1 cellular context compared by ENCODE assay signal in the genomic region with DNA sequence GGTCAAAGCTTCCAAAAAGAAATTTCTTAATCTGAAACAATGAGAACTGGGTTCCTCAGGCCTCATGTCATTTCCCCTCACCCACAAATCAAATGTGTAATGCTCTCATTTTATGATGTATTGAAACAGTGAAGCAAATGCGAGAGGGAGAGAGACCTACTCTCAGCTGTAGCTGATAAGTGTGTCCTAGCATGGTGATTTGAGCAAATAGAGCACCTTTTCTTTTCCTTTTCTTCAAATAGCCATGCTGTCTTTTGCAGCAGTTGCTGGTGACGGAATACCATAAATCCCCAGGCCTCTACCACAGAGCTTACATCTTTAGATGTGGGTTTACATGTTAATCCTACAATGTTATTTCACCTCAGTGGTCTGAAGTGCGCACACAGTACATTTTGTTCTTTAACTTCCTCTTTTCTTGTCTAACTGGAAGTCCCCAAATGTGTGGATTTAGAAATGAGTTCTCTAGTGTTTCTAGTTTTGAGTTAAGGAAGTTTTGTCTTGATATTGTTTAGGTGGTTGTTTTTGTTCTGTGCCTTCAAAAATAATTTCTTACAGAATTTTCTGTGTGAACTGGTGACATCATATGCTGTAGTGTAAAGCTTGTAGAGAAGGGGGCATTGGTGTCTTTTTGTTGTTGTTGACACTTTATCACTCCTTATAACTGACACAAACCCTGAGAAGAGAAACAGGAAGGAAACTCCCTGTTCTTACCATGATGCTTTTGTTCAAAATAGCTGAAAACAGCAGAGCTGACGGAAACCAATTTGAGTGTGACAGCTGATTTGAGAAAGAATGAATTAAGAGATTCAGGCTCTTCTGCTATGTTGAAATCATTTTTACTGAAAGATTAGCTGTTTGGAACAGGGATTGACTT.
TF ChIP-seq lines count a peak whose summit lies in the region.

No MANE protein-coding gene starts in this region.

TF ChIP-seq in K562, 482 proteins besides CTCF, POLR2A, EP300 and RAD21 (continued from another document and continues in another):
- 0 out of 4 replicates have a peak, but pooled peaks of 1 of the 2 experiments have one; percentile 17 for TF ChIP-seq ZNF318 (IDR thresholded peaks at IDR 0.05; ENCODE audit: borderline replicate concordance in 1 of 2, low read depth in 1 of 2)
- TF ChIP-seq CEBPB (tag; IDR thresholded peaks at IDR 0.05) = peak; percentile 68; the same call in 1 of the 2 replicates
- peak; percentile 24; the same call in 1 of the 2 replicates for TF ChIP-seq L3MBTL2 (IDR thresholded peaks at IDR 0.05)
- no peak for TF ChIP-seq ZNF212 (CRISPR knock-in tag; IDR thresholded peaks at IDR 0.05)
- TF ChIP-seq OTX1 (CRISPR knock-in tag; IDR thresholded peaks at IDR 0.05) = 0 out of 2 replicates have a peak, but pooled peaks have one; percentile 21
- no peak for TF ChIP-seq CAMTA2 (CRISPR knock-in tag; conservative IDR thresholded peaks at IDR 0.05)
- TF ChIP-seq ZFP1 (CRISPR knock-in tag; IDR thresholded peaks at IDR 0.05) = no peak
- TF ChIP-seq SMARCE1 (IDR thresholded peaks at IDR 0.05) = peak; percentile 86; the same call in 1 of the 2 replicates
- no peak for TF ChIP-seq KLF1 (tag; IDR thresholded peaks at IDR 0.05)
- TF ChIP-seq ZNF444 (CRISPR knock-in tag; IDR thresholded peaks at IDR 0.05) = 0 out of 2 replicates have a peak, but pooled peaks have one; percentile 58
- no peak for TF ChIP-seq TARDBP (IDR thresholded peaks at IDR 0.05)
- peak; percentile 85 for TF ChIP-seq SMARCA4 (IDR thresholded peaks at IDR 0.05)
- peak; percentile 58; the same call in 1 of the 2 replicates for TF ChIP-seq ZNF766 (CRISPR knock-in tag; conservative IDR thresholded peaks at IDR 0.05)
- TF ChIP-seq, protein P1, sequence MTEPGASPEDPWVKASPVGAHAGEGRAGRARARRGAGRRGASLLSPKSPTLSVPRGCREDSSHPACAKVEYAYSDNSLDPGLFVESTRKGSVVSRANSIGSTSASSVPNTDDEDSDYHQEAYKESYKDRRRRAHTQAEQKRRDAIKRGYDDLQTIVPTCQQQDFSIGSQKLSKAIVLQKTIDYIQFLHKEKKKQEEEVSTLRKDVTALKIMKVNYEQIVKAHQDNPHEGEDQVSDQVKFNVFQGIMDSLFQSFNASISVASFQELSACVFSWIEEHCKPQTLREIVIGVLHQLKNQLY (CRISPR knock-in tag; conservative IDR thresholded peaks at IDR 0.05) = no peak
- TF ChIP-seq, protein P2, sequence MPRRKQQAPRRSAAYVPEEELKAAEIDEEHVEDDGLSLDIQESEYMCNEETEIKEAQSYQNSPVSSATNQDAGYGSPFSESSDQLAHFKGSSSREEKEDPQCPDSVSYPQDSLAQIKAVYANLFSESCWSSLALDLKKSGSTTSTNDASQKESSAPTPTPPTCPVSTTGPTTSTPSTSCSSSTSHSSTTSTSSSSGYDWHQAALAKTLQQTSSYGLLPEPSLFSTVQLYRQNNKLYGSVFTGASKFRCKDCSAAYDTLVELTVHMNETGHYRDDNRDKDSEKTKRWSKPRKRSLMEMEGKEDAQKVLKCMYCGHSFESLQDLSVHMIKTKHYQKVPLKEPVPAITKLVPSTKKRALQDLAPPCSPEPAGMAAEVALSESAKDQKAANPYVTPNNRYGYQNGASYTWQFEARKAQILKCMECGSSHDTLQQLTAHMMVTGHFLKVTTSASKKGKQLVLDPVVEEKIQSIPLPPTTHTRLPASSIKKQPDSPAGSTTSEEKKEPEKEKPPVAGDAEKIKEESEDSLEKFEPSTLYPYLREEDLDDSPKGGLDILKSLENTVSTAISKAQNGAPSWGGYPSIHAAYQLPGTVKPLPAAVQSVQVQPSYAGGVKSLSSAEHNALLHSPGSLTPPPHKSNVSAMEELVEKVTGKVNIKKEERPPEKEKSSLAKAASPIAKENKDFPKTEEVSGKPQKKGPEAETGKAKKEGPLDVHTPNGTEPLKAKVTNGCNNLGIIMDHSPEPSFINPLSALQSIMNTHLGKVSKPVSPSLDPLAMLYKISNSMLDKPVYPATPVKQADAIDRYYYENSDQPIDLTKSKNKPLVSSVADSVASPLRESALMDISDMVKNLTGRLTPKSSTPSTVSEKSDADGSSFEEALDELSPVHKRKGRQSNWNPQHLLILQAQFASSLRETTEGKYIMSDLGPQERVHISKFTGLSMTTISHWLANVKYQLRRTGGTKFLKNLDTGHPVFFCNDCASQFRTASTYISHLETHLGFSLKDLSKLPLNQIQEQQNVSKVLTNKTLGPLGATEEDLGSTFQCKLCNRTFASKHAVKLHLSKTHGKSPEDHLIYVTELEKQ (CRISPR knock-in tag; IDR thresholded peaks at IDR 0.05) = no peak
- no peak for TF ChIP-seq CBX8 (IDR thresholded peaks at IDR 0.05; ENCODE audit: borderline replicate concordance, extremely low read depth, low read depth, low read length, poor library complexity, severe bottlenecking)
- 0 out of 2 replicates have a peak, but pooled peaks have one; percentile 53 for TF ChIP-seq GTF2E2 (tag; IDR thresholded peaks at IDR 0.05)
- TF ChIP-seq RFX7 (CRISPR knock-in tag; IDR thresholded peaks at IDR 0.05) = no peak
- no peak for TF ChIP-seq NR2F6 (CRISPR knock-in tag; IDR thresholded peaks at IDR 0.05)
- no peak for TF ChIP-seq ZNF507 (tag; conservative IDR thresholded peaks at IDR 0.05)
- TF ChIP-seq ELF1 (tag; IDR thresholded peaks at IDR 0.05) = peak; percentile 34; the same call in 1 of the 2 replicates
- TF ChIP-seq ZKSCAN8 (CRISPR knock-in tag; IDR thresholded peaks at IDR 0.05) = peak; percentile 52; the same call in 1 of the 2 replicates
- no peak for TF ChIP-seq GTF2A2 (tag; IDR thresholded peaks at IDR 0.05)
- TF ChIP-seq, protein P3, sequence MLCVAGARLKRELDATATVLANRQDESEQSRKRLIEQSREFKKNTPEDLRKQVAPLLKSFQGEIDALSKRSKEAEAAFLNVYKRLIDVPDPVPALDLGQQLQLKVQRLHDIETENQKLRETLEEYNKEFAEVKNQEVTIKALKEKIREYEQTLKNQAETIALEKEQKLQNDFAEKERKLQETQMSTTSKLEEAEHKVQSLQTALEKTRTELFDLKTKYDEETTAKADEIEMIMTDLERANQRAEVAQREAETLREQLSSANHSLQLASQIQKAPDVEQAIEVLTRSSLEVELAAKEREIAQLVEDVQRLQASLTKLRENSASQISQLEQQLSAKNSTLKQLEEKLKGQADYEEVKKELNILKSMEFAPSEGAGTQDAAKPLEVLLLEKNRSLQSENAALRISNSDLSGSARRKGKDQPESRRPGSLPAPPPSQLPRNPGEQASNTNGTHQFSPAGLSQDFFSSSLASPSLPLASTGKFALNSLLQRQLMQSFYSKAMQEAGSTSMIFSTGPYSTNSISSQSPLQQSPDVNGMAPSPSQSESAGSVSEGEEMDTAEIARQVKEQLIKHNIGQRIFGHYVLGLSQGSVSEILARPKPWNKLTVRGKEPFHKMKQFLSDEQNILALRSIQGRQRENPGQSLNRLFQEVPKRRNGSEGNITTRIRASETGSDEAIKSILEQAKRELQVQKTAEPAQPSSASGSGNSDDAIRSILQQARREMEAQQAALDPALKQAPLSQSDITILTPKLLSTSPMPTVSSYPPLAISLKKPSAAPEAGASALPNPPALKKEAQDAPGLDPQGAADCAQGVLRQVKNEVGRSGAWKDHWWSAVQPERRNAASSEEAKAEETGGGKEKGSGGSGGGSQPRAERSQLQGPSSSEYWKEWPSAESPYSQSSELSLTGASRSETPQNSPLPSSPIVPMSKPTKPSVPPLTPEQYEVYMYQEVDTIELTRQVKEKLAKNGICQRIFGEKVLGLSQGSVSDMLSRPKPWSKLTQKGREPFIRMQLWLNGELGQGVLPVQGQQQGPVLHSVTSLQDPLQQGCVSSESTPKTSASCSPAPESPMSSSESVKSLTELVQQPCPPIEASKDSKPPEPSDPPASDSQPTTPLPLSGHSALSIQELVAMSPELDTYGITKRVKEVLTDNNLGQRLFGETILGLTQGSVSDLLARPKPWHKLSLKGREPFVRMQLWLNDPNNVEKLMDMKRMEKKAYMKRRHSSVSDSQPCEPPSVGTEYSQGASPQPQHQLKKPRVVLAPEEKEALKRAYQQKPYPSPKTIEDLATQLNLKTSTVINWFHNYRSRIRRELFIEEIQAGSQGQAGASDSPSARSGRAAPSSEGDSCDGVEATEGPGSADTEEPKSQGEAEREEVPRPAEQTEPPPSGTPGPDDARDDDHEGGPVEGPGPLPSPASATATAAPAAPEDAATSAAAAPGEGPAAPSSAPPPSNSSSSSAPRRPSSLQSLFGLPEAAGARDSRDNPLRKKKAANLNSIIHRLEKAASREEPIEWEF (CRISPR knock-in tag; IDR thresholded peaks at IDR 0.05) = no peak
- TF ChIP-seq HDAC3 (IDR thresholded peaks at IDR 0.05; ENCODE audit: borderline replicate concordance, partially characterized antibody) = peak; percentile 25
- peak; percentile 40; the same call in 1 of the 2 replicates for TF ChIP-seq ZFX (CRISPR knock-in tag; IDR thresholded peaks at IDR 0.05)
- no peak for TF ChIP-seq MAFF (IDR thresholded peaks at IDR 0.05; ENCODE audit: low read length)
- peak; percentile 68; the same call in 1 of the 2 replicates for TF ChIP-seq POLR2H (tag; IDR thresholded peaks at IDR 0.05; ENCODE audit: low read depth)
- TF ChIP-seq RBM22 (IDR thresholded peaks at IDR 0.05; ENCODE audit: low read depth, low read length, poor library complexity, severe bottlenecking) = no peak
- no peak for TF ChIP-seq RERE (CRISPR knock-in tag; IDR thresholded peaks at IDR 0.05; ENCODE audit: borderline replicate concordance)
